1 cellular context compared by ENCODE assay signal in genomic region chr6:28545955-28546354, GRCh38.
A peak's percentile ranks its signal among the peaks of the same experiment; 100 is the strongest.
TF ChIP-seq lines count a peak whose summit lies in the region.

No MANE protein-coding gene starts in this region.

TF ChIP-seq in K562, 482 proteins besides CTCF, POLR2A, EP300 and RAD21 (continued from another document and continues in another):
- TF ChIP-seq CHD7 (IDR thresholded peaks at IDR 0.05; ENCODE audit: low read depth, low read length) (no peak), PHF21A (IDR thresholded peaks at IDR 0.05; ENCODE audit: borderline replicate concordance, low read depth) (no peak), ZNF436 (CRISPR knock-in tag; IDR thresholded peaks at IDR 0.05) (no peak), MEF2D (tag; conservative IDR thresholded peaks at IDR 0.05; ENCODE audit: low read depth) (no peak), LEF1 (IDR thresholded peaks at IDR 0.05) (no peak), ZNF76 (CRISPR knock-in tag; IDR thresholded peaks at IDR 0.05; ENCODE audit: borderline replicate concordance) (no peak), NBN (IDR thresholded peaks at IDR 0.05; ENCODE audit: low read depth) (no peak), HNRNPLL (IDR thresholded peaks at IDR 0.05; ENCODE audit: low read depth, low read length, poor library complexity, severe bottlenecking) (no peak), TCF3 (CRISPR knock-in tag; IDR thresholded peaks at IDR 0.05) (peak; percentile 73), BRF1 (IDR thresholded peaks at IDR 0.05; ENCODE audit: borderline replicate concordance, extremely low read depth, insufficient read length) (no peak), TFAP4 (CRISPR knock-in tag; IDR thresholded peaks at IDR 0.05; ENCODE audit: borderline replicate concordance) (no peak), PHTF2 (CRISPR knock-in tag; IDR thresholded peaks at IDR 0.05) (no peak), SNAPC5 (CRISPR knock-in tag; IDR thresholded peaks at IDR 0.05) (no peak), TAF9B (IDR thresholded peaks at IDR 0.05; ENCODE audit: partially characterized antibody) (peak; percentile 6), TEAD4 (IDR thresholded peaks at IDR 0.05; ENCODE audit: low read length) (peak; percentile 83), TEAD4 (CRISPR knock-in tag; IDR thresholded peaks at IDR 0.05; ENCODE audit: borderline replicate concordance) (no peak), RCOR1 (IDR thresholded peaks at IDR 0.05; ENCODE audit: borderline replicate concordance in 1 of 2, low read depth in 2 of 2, low read length in 2 of 2) (peak in 1 of 2 experiments; percentile 9; a peak in 1 of 4 replicates), HDAC6 (IDR thresholded peaks at IDR 0.05; ENCODE audit: low read depth, low read length) (no peak), CXXC5 (CRISPR knock-in tag; IDR thresholded peaks at IDR 0.05) (no peak), DPF2 (IDR thresholded peaks at IDR 0.05) (0 out of 2 replicates have a peak, but pooled peaks have one; percentile 44), ZNF354B (CRISPR knock-in tag; IDR thresholded peaks at IDR 0.05) (no peak), CCNT2 (IDR thresholded peaks at IDR 0.05; ENCODE audit: borderline replicate concordance, extremely low read depth, insufficient read length, low read depth, low read length) (peak; percentile 35), ZBTB9 (CRISPR knock-in tag; IDR thresholded peaks at IDR 0.05) (no peak), ZNF124 (CRISPR knock-in tag; IDR thresholded peaks at IDR 0.05) (no peak), ZNF57 (CRISPR knock-in tag; IDR thresholded peaks at IDR 0.05) (no peak), SMARCC2 (IDR thresholded peaks at IDR 0.05; ENCODE audit: low read depth) (0 out of 2 replicates have a peak, but pooled peaks have one; percentile 47), SUPT5H (IDR thresholded peaks at IDR 0.05) (no peak), SMAD4 (CRISPR knock-in tag; conservative IDR thresholded peaks at IDR 0.05) (no peak), FIP1L1 (IDR thresholded peaks at IDR 0.05; ENCODE audit: low read depth, low read length, poor library complexity, severe bottlenecking) (no peak), WHSC1 (IDR thresholded peaks at IDR 0.05; ENCODE audit: low read length) (no peak), CEBPZ (IDR thresholded peaks at IDR 0.05; ENCODE audit: borderline replicate concordance, low read depth, low read length) (no peak), ARID1B (IDR thresholded peaks at IDR 0.05) (peak; percentile 89), PHB2 (IDR thresholded peaks at IDR 0.05; ENCODE audit: low read depth) (no peak), ZKSCAN8 (CRISPR knock-in tag; IDR thresholded peaks at IDR 0.05) (no peak), CBFA2T2 (conservative IDR thresholded peaks at IDR 0.05) (peak; percentile 76), PHF20 (IDR thresholded peaks at IDR 0.05; ENCODE audit: partially characterized antibody) (no peak), HDAC1 (IDR thresholded peaks at IDR 0.05) (no peak), RBM25 (IDR thresholded peaks at IDR 0.05; ENCODE audit: low read depth, low read length, severe bottlenecking) (no peak), ZNF551 (CRISPR knock-in tag; IDR thresholded peaks at IDR 0.05) (no peak), ZNF561 (CRISPR knock-in tag; conservative IDR thresholded peaks at IDR 0.05) (no peak), FOXM1 (IDR thresholded peaks at IDR 0.05; ENCODE audit: low read depth) (peak; percentile 47; the same call in 1 of the 2 replicates), FOXM1 (CRISPR knock-in tag; IDR thresholded peaks at IDR 0.05; ENCODE audit: low read depth) (no peak), HNRNPH1 (optimal IDR thresholded peaks at IDR 0.05; ENCODE audit: low read depth, low read length) (no peak), SMARCA4 (IDR thresholded peaks at IDR 0.05) (peak; percentile 54; the same call in 1 of the 2 replicates), NFIX (CRISPR knock-in tag; IDR thresholded peaks at IDR 0.05; ENCODE audit: low read depth) (no peak), RFX5 (IDR thresholded peaks at IDR 0.05; ENCODE audit: low read depth, low read length) (no peak), CBFA2T3 (IDR thresholded peaks at IDR 0.05) (peak; percentile 84), PYGO2 (tag; IDR thresholded peaks at IDR 0.05) (no peak), SNRNP70 (optimal IDR thresholded peaks at IDR 0.05; ENCODE audit: low read depth, low read length) (no peak), ZNF668 (CRISPR knock-in tag; IDR thresholded peaks at IDR 0.05) (no peak), EWSR1 (IDR thresholded peaks at IDR 0.05; ENCODE audit: borderline replicate concordance, low read depth, partially characterized antibody) (no peak), MCM3 (IDR thresholded peaks at IDR 0.05) (no peak), DNMT1 (IDR thresholded peaks at IDR 0.05) (no peak), THRAP3 (IDR thresholded peaks at IDR 0.05; ENCODE audit: borderline replicate concordance) (no peak), TRIM24 (IDR thresholded peaks at IDR 0.05) (peak in 1 of 2 experiments; percentile 42; a peak in 1 of 4 replicates), POLR2AphosphoS5 (IDR thresholded peaks at IDR 0.05; ENCODE audit: control insufficient read depth, insufficient read depth, low read depth, low read length) (peak; percentile 25; the same call in 1 of the 2 replicates), KHSRP (IDR thresholded peaks at IDR 0.05) (no peak), ZNF41 (CRISPR knock-in tag; conservative IDR thresholded peaks at IDR 0.05) (no peak), HDAC3 (IDR thresholded peaks at IDR 0.05; ENCODE audit: borderline replicate concordance, partially characterized antibody) (no peak), E2F1 (CRISPR knock-in tag; IDR thresholded peaks at IDR 0.05) (no peak), SMAD3 (CRISPR knock-in tag; conservative IDR thresholded peaks at IDR 0.05) (no peak), ZC3H11A (IDR thresholded peaks at IDR 0.05; ENCODE audit: low read depth, low read length) (no peak)
